ENCODE assay signal across 30 cellular contexts in the genomic region with DNA sequence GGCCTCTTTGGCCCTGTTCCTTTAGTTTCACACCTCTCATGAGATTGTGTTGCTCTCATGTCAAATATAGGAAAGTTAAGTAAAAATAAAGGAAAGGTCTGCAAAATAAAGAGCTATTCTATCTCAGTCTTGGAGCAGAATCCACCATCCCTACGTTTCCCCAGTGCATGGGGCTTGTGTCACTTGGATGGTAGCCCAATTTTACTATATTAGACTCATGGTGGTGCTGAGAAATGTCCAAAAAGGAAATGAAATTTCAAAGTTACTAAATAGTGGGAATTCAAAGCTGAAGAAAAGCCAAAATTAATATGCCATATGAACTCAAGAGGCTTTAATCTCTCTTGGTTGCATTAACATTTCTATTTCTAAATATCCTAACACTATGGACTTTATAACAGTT.
"Had no signal": no experiment of that assay in that cellular context is flagged by ENCODE, and none has a peak within 500 bp of the region (broad histone marks: within the 10 kb centered on the region; RNA-seq: fewer than 3 reads in every experiment).

No MANE protein-coding gene starts in this region.

- H3K79me2 ChIP-seq: hepatocyte had no signal

- H3K4me1 Mint-ChIP-seq: immature natural killer cell; natural killer cell; stimulated activated naive CD8-positive, alpha-beta T cell treated with anti-CD3 and anti-CD28 coated beads, Interleukin-15, amount 100 ng/mL, for 72 hours had no signal

- DNase-seq: activated CD4-positive, alpha-beta T cell treated with anti-CD3 and anti-CD28 coated beads for 4 hours; activated CD4-positive, alpha-beta T cell treated with anti-CD3 and anti-CD28 coated beads, Interleukin-2, amount 50 U/mL, for 48 hours; activated CD4-positive, CD25-positive, alpha-beta regulatory T cell; activated CD8-positive, alpha-beta memory T cell treated with anti-CD3 and anti-CD28 coated beads, Interleukin-2, amount 50 U/mL, for 48 hours; activated naive CD4-positive, alpha-beta T cell; activated T-cell treated with anti-CD3 and anti-CD28 coated beads, Interleukin-2, amount 50 U/mL, for 4 hours; amniotic stem cell; effector CD4-positive, alpha-beta T cell; foreskin keratinocyte; glutamatergic neuron; immature natural killer cell; kidney glomerular epithelial cell; left ventricle myocardium inferior; mammary epithelial cell; midbrain; natural killer cell; pancreas; psoas muscle; stimulated activated CD4-positive, alpha-beta T cell treated with anti-CD3 and anti-CD28 coated beads, Interleukin-12 subunit alpha, Interleukin-12 subunit beta, amount 100 ng/mL, for 4 hours; stimulated activated naive CD8-positive, alpha-beta T cell treated with anti-CD3 and anti-CD28 coated beads, Interleukin-15, amount 100 ng/mL, for 72 hours; T1000; tibial artery had no signal

- H3K27ac ChIP-seq: cardiac muscle cell, esophagus muscularis mucosa, foreskin keratinocyte, hepatocyte, left ventricle myocardium inferior, pancreas, psoas muscle, right atrium auricular region, tibial artery had no signal

- H3K9me3 Mint-ChIP-seq: activated T-cell treated with anti-CD3 and anti-CD28 coated beads, Interleukin-2, amount 50 U/mL, for 4 hours; activated T-helper 2 cell treated with anti-CD3 and anti-CD28 coated beads, Interferon-gamma antibody, Interleukin-2, Interleukin-4, amounts not matched to agents 10 μg/mL and 5 μg/mL and 100 μg/mL, durations not matched to agents 14 hours and 24 hours and 36 hours; dendritic cell treated with granulocyte-macrophage colony-stimulating factor and Interleukin-4, amounts not matched to agents 40 ng/mL and 50 ng/mL, for 4 days; stimulated activated naive CD8-positive, alpha-beta T cell treated with anti-CD3 and anti-CD28 coated beads, Interleukin-15, amount 100 ng/mL, for 72 hours; T-helper 1 cell treated with Interleukin-12 subunit alpha and Interleukin-12 subunit beta and Interleukin-4 antibody, amounts not matched to agents 30 μg/mL and 1 μg/mL, for 36 hours had no signal

- H3K36me3 ChIP-seq: cardiac muscle cell, esophagus muscularis mucosa, left ventricle myocardium inferior, pancreas, right atrium auricular region, tibial artery had no signal

- H3K27me3 ChIP-seq: cardiac muscle cell, esophagus muscularis mucosa, foreskin keratinocyte, hepatocyte, pancreas, right atrium auricular region, tibial artery had no signal

- H3K4me1 ChIP-seq: foreskin keratinocyte, left ventricle myocardium inferior, pancreas, psoas muscle, right atrium auricular region had no signal

- H2AFZ ChIP-seq: hepatocyte had no signal

- H3K4me3 Mint-ChIP-seq: activated naive CD8-positive, alpha-beta T cell; activated T-cell treated with anti-CD3 and anti-CD28 coated beads, Interleukin-2, amount 50 U/mL, for 4 hours; dendritic cell treated with granulocyte-macrophage colony-stimulating factor and Interleukin-4, amounts not matched to agents 40 ng/mL and 50 ng/mL, for 4 days; immature natural killer cell; natural killer cell; stimulated activated naive CD8-positive, alpha-beta T cell treated with anti-CD3 and anti-CD28 coated beads, Interleukin-15, amount 100 ng/mL, for 72 hours; T-helper 1 cell treated with Interleukin-12 subunit alpha and Interleukin-12 subunit beta and Interleukin-4 antibody, amounts not matched to agents 30 μg/mL and 1 μg/mL, for 36 hours had no signal

- H3K27me3 Mint-ChIP-seq: activated naive CD8-positive, alpha-beta T cell; dendritic cell treated with granulocyte-macrophage colony-stimulating factor and Interleukin-4, amounts not matched to agents 40 ng/mL and 50 ng/mL, for 4 days; stimulated activated naive CD8-positive, alpha-beta T cell treated with anti-CD3 and anti-CD28 coated beads, Interleukin-15, amount 100 ng/mL, for 72 hours had no signal

- ATAC-seq: activated T-cell treated with anti-CD3 and anti-CD28 coated beads, Interleukin-2, amount 50 U/mL, for 4 hours; foreskin keratinocyte; natural killer cell; pancreas; psoas muscle; stimulated activated naive CD8-positive, alpha-beta T cell treated with anti-CD3 and anti-CD28 coated beads, Interleukin-15, amount 100 ng/mL, for 72 hours had no signal

- H3K4me3 ChIP-seq: cardiac muscle cell, esophagus muscularis mucosa, hepatocyte, left ventricle myocardium inferior, pancreas, psoas muscle, right atrium auricular region, tibial artery had no signal

- H3K36me3 Mint-ChIP-seq: activated naive CD8-positive, alpha-beta T cell; immature natural killer cell; natural killer cell had no signal

- H3K27ac Mint-ChIP-seq: activated naive CD8-positive, alpha-beta T cell; activated T-helper 2 cell treated with anti-CD3 and anti-CD28 coated beads, Interferon-gamma antibody, Interleukin-2, Interleukin-4, amounts not matched to agents 10 μg/mL and 5 μg/mL and 100 μg/mL, durations not matched to agents 14 hours and 24 hours and 36 hours; dendritic cell treated with granulocyte-macrophage colony-stimulating factor and Interleukin-4, amounts not matched to agents 40 ng/mL and 50 ng/mL, for 4 days; immature natural killer cell; natural killer cell; stimulated activated naive CD8-positive, alpha-beta T cell treated with anti-CD3 and anti-CD28 coated beads, Interleukin-15, amount 100 ng/mL, for 72 hours; T-helper 1 cell treated with Interleukin-12 subunit alpha and Interleukin-12 subunit beta and Interleukin-4 antibody, amounts not matched to agents 30 μg/mL and 1 μg/mL, for 36 hours had no signal
